8 cellular contexts compared by ENCODE assay signal in the genomic region with DNA sequence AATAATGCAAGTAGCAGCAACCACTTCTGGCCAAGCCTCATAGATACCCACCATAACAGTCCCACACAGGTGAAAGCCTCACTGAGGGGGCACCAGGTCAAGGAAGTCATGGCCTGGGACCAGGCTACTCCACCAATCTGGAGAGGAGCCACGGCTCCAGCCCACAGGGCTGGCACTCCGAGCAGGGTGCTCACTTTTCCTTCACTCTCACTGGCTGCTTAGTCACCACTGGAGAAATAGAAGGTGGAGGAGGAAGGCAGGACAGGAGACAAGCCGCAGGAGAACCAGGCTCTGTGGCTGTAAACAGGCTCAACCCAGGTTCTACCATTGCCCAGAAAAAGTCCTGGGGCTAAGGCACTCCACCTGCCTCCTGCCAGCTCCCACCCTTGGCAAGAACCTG. TPM values are rescaled to one million over a fixed set of nuclear protein-coding genes. Genes with fewer than 3 reads are reported as not detected.
DNase-seq lines count a peak whose midpoint lies in the region; ATAC-seq and TF ChIP-seq lines count a peak whose summit lies in the region.

No MANE protein-coding gene starts in this region.

- peak overlapping the region; percentile 89 to 90 for H3K27ac ChIP-seq in testis

- peaks cover 5% of the 10 kb centered on the region for H3K4me1 Mint-ChIP-seq in activated CD4-positive, alpha-beta T cell treated with anti-CD3 and anti-CD28 coated beads, Interleukin-2, amount 10 ng/mL, durations not matched to agents 24 days and 14 days
- H3K4me1 Mint-ChIP-seq in activated T-helper 1 cell treated with anti-CD3 and anti-CD28 coated beads, Interleukin-12 subunit alpha, Interleukin-12 subunit beta, Interleukin-2, Interleukin-4 antibody, amounts not matched to agents 30 ng/mL and 10 ng/mL and 1 ng/mL, durations not matched to agents 14 hours and 24 hours and 36 hours (ENCODE audit: low read depth), result peaks cover 10% of the 10 kb centered on the region

- H3K9me3 ChIP-seq in iPS-15b (ENCODE audit: control insufficient read depth, insufficient read depth, low read length), result no peaks in the 10 kb centered on the region
- no peaks in the 10 kb centered on the region for H3K9me3 ChIP-seq in testis

- no peak overlapping the region for H3K9ac ChIP-seq in iPS-15b (ENCODE audit: low read depth, low read length)

- peak overlapping the region; percentile 91 for H3K4me3 Mint-ChIP-seq in activated CD4-positive, alpha-beta T cell treated with anti-CD3 and anti-CD28 coated beads, Interleukin-2, amount 10 ng/mL, durations not matched to agents 24 days and 14 days
- H3K4me3 Mint-ChIP-seq in activated T-helper 1 cell treated with anti-CD3 and anti-CD28 coated beads, Interleukin-12 subunit alpha, Interleukin-12 subunit beta, Interleukin-2, Interleukin-4 antibody, amounts not matched to agents 30 ng/mL and 10 ng/mL and 1 ng/mL, durations not matched to agents 14 hours and 24 hours and 36 hours, result peak overlapping the region; percentile 90

- ATAC-seq in HG02970 (IDR thresholded peaks at IDR 0.05; ENCODE audit: low FRiP score, unreplicated experiment) (no peak), GM21515 (IDR thresholded peaks at IDR 0.05; ENCODE audit: unreplicated experiment) (no peak)

- peaks cover 35% of the 10 kb centered on the region for H3K36me3 Mint-ChIP-seq in activated CD4-positive, alpha-beta T cell treated with anti-CD3 and anti-CD28 coated beads, Interleukin-2, amount 10 ng/mL, durations not matched to agents 24 days and 14 days (ENCODE audit: low read depth)
- H3K36me3 Mint-ChIP-seq in activated T-helper 1 cell treated with anti-CD3 and anti-CD28 coated beads, Interleukin-12 subunit alpha, Interleukin-12 subunit beta, Interleukin-2, Interleukin-4 antibody, amounts not matched to agents 30 ng/mL and 10 ng/mL and 1 ng/mL, durations not matched to agents 14 hours and 24 hours and 36 hours (ENCODE audit: low read depth), result peaks cover 26% of the 10 kb centered on the region

- H3K36me3 ChIP-seq in iPS-15b (ENCODE audit: control insufficient read depth, insufficient read depth, low read length) (peaks cover 70% of the 10 kb centered on the region), testis (ENCODE audit: low read depth, missing control alignments) (no peaks in the 10 kb centered on the region)

- 32 to 52% methylated on average over 3 of the region's 3 CpGs for WGBS in testis, 2 donors

- H3K27me3 ChIP-seq in iPS-15b (ENCODE audit: control insufficient read depth, insufficient read depth, low read length), result no peaks in the 10 kb centered on the region
- no peaks in the 10 kb centered on the region for H3K27me3 ChIP-seq in testis

- TF ChIP-seq CTCF in testis (IDR thresholded peaks at IDR 0.05), result no peak

- H3K9me3 Mint-ChIP-seq in activated CD4-positive, alpha-beta T cell treated with anti-CD3 and anti-CD28 coated beads, Interleukin-2, amount 10 ng/mL, durations not matched to agents 24 days and 14 days, result no peaks in the 10 kb centered on the region
- no peaks in the 10 kb centered on the region for H3K9me3 Mint-ChIP-seq in activated T-helper 1 cell treated with anti-CD3 and anti-CD28 coated beads, Interleukin-12 subunit alpha, Interleukin-12 subunit beta, Interleukin-2, Interleukin-4 antibody, amounts not matched to agents 30 ng/mL and 10 ng/mL and 1 ng/mL, durations not matched to agents 14 hours and 24 hours and 36 hours

- H3K27ac Mint-ChIP-seq in activated CD4-positive, alpha-beta T cell treated with anti-CD3 and anti-CD28 coated beads, Interleukin-2, amount 10 ng/mL, durations not matched to agents 24 days and 14 days, result peak overlapping the region; percentile 87
- peak overlapping the region; percentile 88 for H3K27ac Mint-ChIP-seq in activated T-helper 1 cell treated with anti-CD3 and anti-CD28 coated beads, Interleukin-12 subunit alpha, Interleukin-12 subunit beta, Interleukin-2, Interleukin-4 antibody, amounts not matched to agents 30 ng/mL and 10 ng/mL and 1 ng/mL, durations not matched to agents 14 hours and 24 hours and 36 hours

- H3K4me3 ChIP-seq in iPS-15b (ENCODE audit: low read depth, low read length), result peak overlapping the region; percentile 95
- no peak overlapping the region for H3K4me3 ChIP-seq in testis

- no peak for DNase-seq in activated CD4-positive, alpha-beta T cell treated with anti-CD3 and anti-CD28 coated beads, Interleukin-2, amount 10 ng/mL, durations not matched to agents 24 days and 14 days
- DNase-seq in activated CD4-positive, alpha-beta T cell treated with anti-CD3 and anti-CD28 coated beads for 4 hours, result no peak
- DNase-seq in activated T-helper 1 cell treated with anti-CD3 and anti-CD28 coated beads, Interleukin-12 subunit alpha, Interleukin-12 subunit beta, Interleukin-2, Interleukin-4 antibody, amounts not matched to agents 30 ng/mL and 10 ng/mL and 1 ng/mL, durations not matched to agents 14 hours and 24 hours and 36 hours (ENCODE audit: low spot score), result no peak
- DNase-seq in testis, result no peak
- no peak for DNase-seq in effector CD4-positive, alpha-beta T cell

- H3K4me1 ChIP-seq in iPS-15b (ENCODE audit: control insufficient read depth, insufficient read depth, low read length) (peaks cover 5% of the 10 kb centered on the region), testis (peaks cover 20% of the 10 kb centered on the region)

- intact Hi-C loops in activated CD4-positive, alpha-beta T cell treated with anti-CD3 and anti-CD28 coated beads, Interleukin-2, amount 10 ng/mL, durations not matched to agents 24 days and 14 days (cut with micrococcal nuclease), result no loop called here
- intact Hi-C loops in activated T-helper 1 cell treated with anti-CD3 and anti-CD28 coated beads, Interleukin-12 subunit alpha, Interleukin-12 subunit beta, Interleukin-2, Interleukin-4 antibody, amounts not matched to agents 30 ng/mL and 10 ng/mL and 1 ng/mL, durations not matched to agents 14 hours and 24 hours and 36 hours (cut with micrococcal nuclease), result no loop called here
- intact Hi-C loops in testis (cut with DNase I; ENCODE audit: low total_unique reads), result no loop called here

- no peak for TF ChIP-seq POLR2A in testis (IDR thresholded peaks at IDR 0.05)

- no peaks in the 10 kb centered on the region for H3K27me3 Mint-ChIP-seq in activated CD4-positive, alpha-beta T cell treated with anti-CD3 and anti-CD28 coated beads, Interleukin-2, amount 10 ng/mL, durations not matched to agents 24 days and 14 days
- no peaks in the 10 kb centered on the region for H3K27me3 Mint-ChIP-seq in activated T-helper 1 cell treated with anti-CD3 and anti-CD28 coated beads, Interleukin-12 subunit alpha, Interleukin-12 subunit beta, Interleukin-2, Interleukin-4 antibody, amounts not matched to agents 30 ng/mL and 10 ng/mL and 1 ng/mL, durations not matched to agents 14 hours and 24 hours and 36 hours (ENCODE audit: insufficient read depth)

RNA-seq across cellular contexts. Expression of a gene that starts 1.2 kb away (rescaled TPM):
- total RNA-seq in activated CD4-positive, alpha-beta T cell treated with anti-CD3 and anti-CD28 coated beads, Interleukin-2, amount 10 ng/mL, durations not matched to agents 24 days and 14 days, result 57.2 and 64.9 TPM in 2 replicates
- total RNA-seq in activated T-helper 1 cell treated with anti-CD3 and anti-CD28 coated beads, Interleukin-12 subunit alpha, Interleukin-12 subunit beta, Interleukin-2, Interleukin-4 antibody, amounts not matched to agents 30 ng/mL and 10 ng/mL and 1 ng/mL, durations not matched to agents 14 hours and 24 hours and 36 hours, result 57.7 and 59.7 TPM in 2 replicates
- total RNA-seq in testis, result 100 to 1,000 TPM in 1 of 2 donors, 10 to 100 TPM in 1; 82.7 to 102 TPM
- 77.2 TPM for polyA plus RNA-seq in testis (ENCODE audit: insufficient read depth, low read depth, low replicate concordance)

RNA-seq across cellular contexts. Expression of a gene that starts 13.4 kb away (rescaled TPM):
- not detected in 2 replicates for total RNA-seq in activated CD4-positive, alpha-beta T cell treated with anti-CD3 and anti-CD28 coated beads, Interleukin-2, amount 10 ng/mL, durations not matched to agents 24 days and 14 days
- total RNA-seq in activated T-helper 1 cell treated with anti-CD3 and anti-CD28 coated beads, Interleukin-12 subunit alpha, Interleukin-12 subunit beta, Interleukin-2, Interleukin-4 antibody, amounts not matched to agents 30 ng/mL and 10 ng/mL and 1 ng/mL, durations not matched to agents 14 hours and 24 hours and 36 hours, result not detected in 2 replicates
- total RNA-seq in testis, result 100 to 1,000 TPM; 336 to 503 TPM
- 276 TPM for polyA plus RNA-seq in testis (ENCODE audit: insufficient read depth, low read depth, low replicate concordance)

RNA-seq across cellular contexts. Expression of a gene that starts 14.9 kb away (rescaled TPM):
- total RNA-seq in activated CD4-positive, alpha-beta T cell treated with anti-CD3 and anti-CD28 coated beads, Interleukin-2, amount 10 ng/mL, durations not matched to agents 24 days and 14 days, result 188 and 192 TPM in 2 replicates
- 185 and 200 TPM in 2 replicates for total RNA-seq in activated T-helper 1 cell treated with anti-CD3 and anti-CD28 coated beads, Interleukin-12 subunit alpha, Interleukin-12 subunit beta, Interleukin-2, Interleukin-4 antibody, amounts not matched to agents 30 ng/mL and 10 ng/mL and 1 ng/mL, durations not matched to agents 14 hours and 24 hours and 36 hours
- total RNA-seq in testis, result 100 to 1,000 TPM; 198 to 246 TPM
- polyA plus RNA-seq in testis (ENCODE audit: insufficient read depth, low read depth, low replicate concordance), result 175 TPM

RNA-seq across cellular contexts. Expression of a gene that starts 25.6 kb away (rescaled TPM):
- 138 and 152 TPM in 2 replicates for total RNA-seq in activated CD4-positive, alpha-beta T cell treated with anti-CD3 and anti-CD28 coated beads, Interleukin-2, amount 10 ng/mL, durations not matched to agents 24 days and 14 days
- total RNA-seq in activated T-helper 1 cell treated with anti-CD3 and anti-CD28 coated beads, Interleukin-12 subunit alpha, Interleukin-12 subunit beta, Interleukin-2, Interleukin-4 antibody, amounts not matched to agents 30 ng/mL and 10 ng/mL and 1 ng/mL, durations not matched to agents 14 hours and 24 hours and 36 hours, result 147 and 150 TPM in 2 replicates
- total RNA-seq in testis, result 100 to 1,000 TPM; 280 to 287 TPM
- polyA plus RNA-seq in testis (ENCODE audit: insufficient read depth, low read depth, low replicate concordance), result 126 TPM

RNA-seq across cellular contexts. Expression of a gene that starts 46.7 kb away (rescaled TPM):
- 25.7 and 26.7 TPM in 2 replicates for total RNA-seq in activated CD4-positive, alpha-beta T cell treated with anti-CD3 and anti-CD28 coated beads, Interleukin-2, amount 10 ng/mL, durations not matched to agents 24 days and 14 days
- 27.6 and 29.1 TPM in 2 replicates for total RNA-seq in activated T-helper 1 cell treated with anti-CD3 and anti-CD28 coated beads, Interleukin-12 subunit alpha, Interleukin-12 subunit beta, Interleukin-2, Interleukin-4 antibody, amounts not matched to agents 30 ng/mL and 10 ng/mL and 1 ng/mL, durations not matched to agents 14 hours and 24 hours and 36 hours
- total RNA-seq in testis, result 10 to 100 TPM; 34.3 to 55.0 TPM
- polyA plus RNA-seq in testis (ENCODE audit: insufficient read depth, low read depth, low replicate concordance), result 27.6 TPM

Comparison
In these comparisons a context has a peak if more than half of its experiments do, and no peak if none do; other contexts are left out.
1. RNA of a gene that starts 13.4 kb away (total RNA-seq): 336 to 503 TPM in testis; not detected in activated T-helper 1 cell treated with anti-CD3 and anti-CD28 coated beads, Interleukin-12 subunit alpha, Interleukin-12 subunit beta, Interleukin-2, Interleukin-4 antibody, amounts not matched to agents 30 ng/mL and 10 ng/mL and 1 ng/mL, durations not matched to agents 14 hours and 24 hours and 36 hours and not detected in activated CD4-positive, alpha-beta T cell treated with anti-CD3 and anti-CD28 coated beads, Interleukin-2, amount 10 ng/mL, durations not matched to agents 24 days and 14 days; every median in the first group is over 100 times any median in the second.